Comparison of ENCODE assay signal across 8 cellular contexts in genomic region chr7:150379590-150380379, GRCh38. TPM values are rescaled to one million over a fixed set of nuclear protein-coding genes. Genes with fewer than 3 reads are reported as not detected.
DNase-seq lines count a peak whose midpoint lies in the region; ATAC-seq and TF ChIP-seq lines count a peak whose summit lies in the region.

No MANE protein-coding gene starts in this region.

- no peaks in the 10 kb centered on the region for H3K9me3 ChIP-seq in CD4-positive, alpha-beta T cell (ENCODE audit: control insufficient read depth, low read length)
- H3K9me3 ChIP-seq in lower lobe of right lung = no peaks in the 10 kb centered on the region
- H3K9me3 ChIP-seq in thymus (ENCODE audit: control insufficient read depth) = no peaks in the 10 kb centered on the region

- DNase-seq in CD4-positive, alpha-beta T cell = no peak
- DNase-seq in GM19238 (ENCODE audit: insufficient read length, low spot score) = peak; percentile 41
- DNase-seq in NCI-H526 treated with DMSO at 0.1 percent for 48 hours (lab: John Stamatoyannopoulos, UW) = peak; percentile 77
- DNase-seq in central memory CD8-positive, alpha-beta T cell (ENCODE audit: low spot score in 2 of 2) = no peak
- DNase-seq in lower lobe of right lung = no peak

- 4% methylated on average over 34 of the region's 34 CpGs for whole genome bisulfite sequencing in thymus

- POLR2A ChIA-PET in CD4-positive, alpha-beta T cell (lab: Charles Lee) = interaction anchor here (1.0 to 1.6 kb wide), 2 partner anchors 11 to 26 kb away, joined by 3 to 8 read pairs; partner anchors contain the start of gene REPIN1

- peak overlapping the region; percentile 45 for H3K27ac Mint-ChIP-seq in CD4-positive, alpha-beta T cell
- peak overlapping the region; percentile 68 for H3K27ac Mint-ChIP-seq in central memory CD8-positive, alpha-beta T cell (ENCODE audit: low read depth)

- peak overlapping the region; percentile 96 for H3K4me3 ChIP-seq in lower lobe of right lung
- peak overlapping the region; percentile 88 for H3K4me3 ChIP-seq in thymus (ENCODE audit: low read length)

- H3K4me1 ChIP-seq in lower lobe of right lung = peaks cover 28% of the 10 kb centered on the region
- peaks cover 52% of the 10 kb centered on the region for H3K4me1 ChIP-seq in thymus (ENCODE audit: control insufficient read depth, insufficient read depth, low read length)

- H3K4me1 Mint-ChIP-seq in CD4-positive, alpha-beta T cell (ENCODE audit: low read depth) = peaks cover 59% of the 10 kb centered on the region
- peaks cover 39% of the 10 kb centered on the region for H3K4me1 Mint-ChIP-seq in central memory CD8-positive, alpha-beta T cell

- H3K27ac ChIP-seq in CD4-positive, alpha-beta T cell (ENCODE audit: low read depth, low read length) = peak overlapping the region; percentile 54
- H3K27ac ChIP-seq in lower lobe of right lung = peak overlapping the region; percentile 91
- peak overlapping the region; percentile 92 for H3K27ac ChIP-seq in thymus (ENCODE audit: low read depth)

- no peaks in the 10 kb centered on the region for H3K9me3 Mint-ChIP-seq in CD4-positive, alpha-beta T cell
- no peaks in the 10 kb centered on the region for H3K9me3 Mint-ChIP-seq in central memory CD8-positive, alpha-beta T cell

- no peaks in the 10 kb centered on the region for H3K27me3 Mint-ChIP-seq in CD4-positive, alpha-beta T cell
- H3K27me3 Mint-ChIP-seq in central memory CD8-positive, alpha-beta T cell = no peaks in the 10 kb centered on the region

- CTCF ChIA-PET in CD4-positive, alpha-beta T cell (lab: Charles Lee) = interaction anchor here (1.6 kb wide), 1 partner anchor 26 kb away, joined by 3 read pairs; a partner anchor contains a TSS

- H3K27me3 ChIP-seq in CD4-positive, alpha-beta T cell (ENCODE audit: control insufficient read depth, insufficient read depth, low read length) = no peaks in the 10 kb centered on the region
- no peaks in the 10 kb centered on the region for H3K27me3 ChIP-seq in lower lobe of right lung (ENCODE audit: low read depth)
- H3K27me3 ChIP-seq in thymus (ENCODE audit: control insufficient read depth, insufficient read depth) = no peaks in the 10 kb centered on the region

- H3K36me3 ChIP-seq in lower lobe of right lung (no peaks in the 10 kb centered on the region), thymus (ENCODE audit: control insufficient read depth, insufficient read depth) (no peaks in the 10 kb centered on the region)

- TF ChIP-seq CTCF in CD4-positive, alpha-beta T cell (IDR thresholded peaks at IDR 0.05) = no peak
- TF ChIP-seq CTCF in lower lobe of right lung (IDR thresholded peaks at IDR 0.05) = no peak

- ATAC-seq in CD4-positive, alpha-beta T cell (ENCODE audit: poor library complexity) = no peak
- peak; percentile 1 for ATAC-seq in central memory CD8-positive, alpha-beta T cell (replicated peaks; ENCODE audit: extremely low read depth, poor library complexity, severe bottlenecking)
- ATAC-seq in lower lobe of right lung (peak in 1 of 2 donors; percentile 1), GM19397 (IDR thresholded peaks at IDR 0.05; ENCODE audit: unreplicated experiment) (no peak), HG02610 (IDR thresholded peaks at IDR 0.05; ENCODE audit: unreplicated experiment) (no peak)

- intact Hi-C loops in CD4-positive, alpha-beta T cell (cut with DNase I, micrococcal nuclease) = loop anchor here (1.0 to 5.0 kb wide), 5 partner anchors 22 to 662 kb away; a partner anchor contains a TSS
- intact Hi-C loops in lower lobe of right lung (cut with DNase I) = no loop called here

- H3K4me3 Mint-ChIP-seq in CD4-positive, alpha-beta T cell = peak overlapping the region; percentile 89
- H3K4me3 Mint-ChIP-seq in central memory CD8-positive, alpha-beta T cell = peak overlapping the region; percentile 85

- peaks cover 7% of the 10 kb centered on the region for H3K36me3 Mint-ChIP-seq in CD4-positive, alpha-beta T cell (ENCODE audit: low read depth)
- H3K36me3 Mint-ChIP-seq in central memory CD8-positive, alpha-beta T cell (ENCODE audit: insufficient read depth) = peaks cover 7% of the 10 kb centered on the region

RNA-seq across cellular contexts. Expression of gene ZNF775, which starts 0.7 kb away (rescaled TPM):
- total RNA-seq in CD4-positive, alpha-beta T cell = under 1 TPM; 0.38 to 0.45 TPM
- total RNA-seq in lower lobe of right lung = 4.5 TPM
- polyA plus RNA-seq in thymus = 6.6 TPM

RNA-seq across cellular contexts. Expression of gene REPIN1, which starts 11.2 kb away (rescaled TPM):
- 10 to 100 TPM; 58.2 to 59.8 TPM for total RNA-seq in CD4-positive, alpha-beta T cell
- 86.0 TPM for total RNA-seq in lower lobe of right lung
- polyA plus RNA-seq in thymus = 97.0 TPM

RNA-seq across cellular contexts. Expression of gene RARRES2, which starts 38.4 kb away (rescaled TPM):
- total RNA-seq in CD4-positive, alpha-beta T cell = not detected
- 144 TPM for total RNA-seq in lower lobe of right lung
- polyA plus RNA-seq in thymus = 21.9 TPM

RNA-seq across cellular contexts. Expression of gene ACTR3C, which starts 56.4 kb away (rescaled TPM):
- total RNA-seq in CD4-positive, alpha-beta T cell = 1 to 10 TPM; 1.9 to 3.4 TPM
- 18.6 TPM for total RNA-seq in lower lobe of right lung
- polyA plus RNA-seq in thymus = 2.9 TPM

RNA-seq across cellular contexts. Expression of gene LRRC61, which starts 56.6 kb away (rescaled TPM):
- 1 to 10 TPM; 3.1 to 5.0 TPM for total RNA-seq in CD4-positive, alpha-beta T cell
- total RNA-seq in lower lobe of right lung = 16.2 TPM
- polyA plus RNA-seq in thymus = 11.3 TPM

Comparison
In these comparisons a context has a peak if more than half of its experiments do, and no peak if none do; other contexts are left out.
1. DNase-seq: peak in GM19238 (single experiment) and NCI-H526 treated with DMSO at 0.1 percent for 48 hours (single experiment); none in CD4-positive, alpha-beta T cell (0 of 10), central memory CD8-positive, alpha-beta T cell (0 of 2) and lower lobe of right lung (single experiment).
2. RNA of gene RARRES2, which starts 38.4 kb away (total RNA-seq): 144 TPM in lower lobe of right lung (single experiment); not detected in CD4-positive, alpha-beta T cell; every median in the first group is over 100 times any median in the second.
3. Peak in every context shown above with its lines, with median percentiles within 50 percentile points of each other: H3K27ac ChIP-seq.